In the genomic region with DNA sequence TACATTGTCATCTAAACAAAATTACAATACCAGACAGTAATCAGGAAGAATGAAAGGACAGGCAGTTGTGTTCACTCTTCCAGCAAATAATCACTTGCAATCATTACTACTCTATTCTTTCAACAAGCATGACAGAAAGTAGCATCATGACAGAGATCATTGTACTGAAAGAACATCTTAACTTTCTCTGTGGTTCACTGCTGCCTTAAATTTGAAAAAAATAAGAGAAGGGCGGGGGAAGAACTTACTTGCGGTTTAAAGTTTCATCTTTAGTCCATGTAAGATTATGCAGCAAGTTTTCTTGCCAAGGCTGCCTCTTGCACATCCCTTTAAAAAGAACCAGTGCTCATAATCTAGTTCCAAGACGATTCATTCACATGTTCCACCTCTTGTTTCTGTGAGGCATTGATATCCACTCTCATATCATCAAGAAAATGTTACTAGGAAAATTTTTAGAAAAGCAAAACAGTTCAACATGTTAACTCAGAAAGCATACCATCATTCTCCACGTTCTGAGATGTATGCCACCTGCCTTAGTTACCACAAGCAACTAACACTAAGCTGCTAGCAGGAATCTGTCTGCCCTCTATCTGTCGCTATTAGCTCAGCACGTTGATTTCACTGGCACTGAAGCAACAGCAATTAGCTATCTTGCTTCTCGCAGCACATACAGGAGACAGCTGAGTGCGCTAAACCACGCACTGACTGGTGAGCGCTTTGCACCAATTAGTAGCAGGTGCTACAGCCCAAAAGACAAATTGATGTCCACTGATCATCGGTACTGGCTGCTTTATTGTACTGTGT, we compare ENCODE assay signal across 9 cellular contexts. TPM values are rescaled to one million over a fixed set of nuclear protein-coding genes. Genes with fewer than 3 reads are reported as not detected.
DNase-seq lines count a peak whose midpoint lies in the region; ATAC-seq and TF ChIP-seq lines count a peak whose summit lies in the region.
"Had no signal": no experiment of that assay in that cellular context is flagged by ENCODE, and none has a peak within 500 bp of the region (broad histone marks: within the 10 kb centered on the region; RNA-seq: fewer than 3 reads in every experiment).

Gene PCDH15, minus strand, starts transcription at position 555 of the 804 bp plus-strand sequence. CDS start 136,969 bp downstream, outside the sequence.

- no peak within 1 kb of the TSS for H3K27ac ChIP-seq in left ventricle myocardium inferior (replicated peaks)
- no peak within 1 kb of the TSS for H3K27ac ChIP-seq in smooth muscle cell (ENCODE audit: low read depth)
- H3K27ac ChIP-seq: HL-60 had no signal

- H3K4me3 ChIP-seq in left ventricle myocardium inferior (peak within 1 kb of the TSS; percentile 23), smooth muscle cell (no peak within 1 kb of the TSS)

- no peak within 1 kb of the TSS for H2AFZ ChIP-seq in smooth muscle cell (ENCODE audit: low read depth)

- H3K4me2 ChIP-seq in smooth muscle cell, result peak within 1 kb of the TSS; percentile 55

- 31% methylated on average over 11 of the region's 11 CpGs for WGBS in smooth muscle cell (ENCODE audit: low lambda C conversion rate)

- peak; percentile 55 for TF ChIP-seq CTCF in left ventricle myocardium inferior (IDR thresholded peaks at IDR 0.05; ENCODE audit: borderline replicate concordance)
- TF ChIP-seq CTCF in smooth muscle cell (IDR thresholded peaks at IDR 0.05; ENCODE audit: borderline replicate concordance, insufficient read depth, poor library complexity, severe bottlenecking), result peak; percentile 12

- intact Hi-C loops in left ventricle myocardium inferior (cut with micrococcal nuclease), result no loop called here

- no peaks in the 10 kb centered on the region for H3K9me3 ChIP-seq in left ventricle myocardium inferior (replicated peaks)
- no peaks in the 10 kb centered on the region for H3K9me3 ChIP-seq in smooth muscle cell (replicated peaks; ENCODE audit: low read depth)

- DNase-seq in DMS 273 (lab: John Stamatoyannopoulos, UW; ENCODE audit: unreplicated experiment) (peak; percentile 20), DMS 273 treated with DMSO at 0.1 percent for 48 hours (lab: John Stamatoyannopoulos, UW) (no peak), RPMI8226 (peak; percentile 27), left ventricle myocardium inferior (no peak), smooth muscle cell (lab: John Stamatoyannopoulos, UW; ENCODE audit: unreplicated experiment) (no peak)
- no peak for DNase-seq in stimulated activated naive CD8-positive, alpha-beta T cell treated with anti-CD3 and anti-CD28 coated beads, Interleukin-15, Interleukin-2, amounts not matched to agents 100 U/mL and 50 U/mL, for 24 hours

- H4K20me1 ChIP-seq in smooth muscle cell (ENCODE audit: low read depth), result no peaks in the 10 kb centered on the region

- H3K4me1 ChIP-seq in left ventricle myocardium inferior, result no peaks in the 10 kb centered on the region
- H3K4me1 ChIP-seq in smooth muscle cell (ENCODE audit: low read depth), result peaks cover 4% of the 10 kb centered on the region

- H3F3A ChIP-seq in smooth muscle cell (ENCODE audit: low read depth), result no peaks in the 10 kb centered on the region

- H3K79me2 ChIP-seq in smooth muscle cell (ENCODE audit: low read depth), result no peaks in the 10 kb centered on the region

- H3K36me3 ChIP-seq in left ventricle myocardium inferior (no peaks in the 10 kb centered on the region), smooth muscle cell (ENCODE audit: low read depth) (no peaks in the 10 kb centered on the region)

- ATAC-seq in HG03565 (IDR thresholded peaks at IDR 0.05; ENCODE audit: unreplicated experiment) (no peak), HG03442 (IDR thresholded peaks at IDR 0.05; ENCODE audit: unreplicated experiment) (no peak)
- no peak for ATAC-seq in stimulated activated naive CD8-positive, alpha-beta T cell treated with anti-CD3 and anti-CD28 coated beads, Interleukin-15, Interleukin-2, amounts not matched to agents 100 U/mL and 50 U/mL, for 24 hours

- no peaks in the 10 kb centered on the region for H3K27me3 ChIP-seq in left ventricle myocardium inferior (ENCODE audit: low read depth)
- peaks cover 14% of the 10 kb centered on the region for H3K27me3 ChIP-seq in smooth muscle cell (ENCODE audit: low read depth)

- H3K9ac ChIP-seq in smooth muscle cell (ENCODE audit: low read depth), result no peak within 1 kb of the TSS

RNA-seq across cellular contexts. Expression of gene PCDH15, which starts in this region (rescaled TPM):
- total RNA-seq in left ventricle myocardium inferior (0.19 TPM), smooth muscle cell (not detected in 2 replicates)
- not detected in 2 replicates for polyA plus RNA-seq in smooth muscle cell

Comparison
In these comparisons a context has a peak if more than half of its experiments do, and no peak if none do; other contexts are left out.
1. DNase-seq: peak in DMS 273 (single experiment) and RPMI8226 (single experiment); none in DMS 273 treated with DMSO at 0.1 percent for 48 hours (single experiment), left ventricle myocardium inferior (single experiment), smooth muscle cell (single experiment) and stimulated activated naive CD8-positive, alpha-beta T cell treated with anti-CD3 and anti-CD28 coated beads, Interleukin-15, Interleukin-2, amounts not matched to agents 100 U/mL and 50 U/mL, for 24 hours (single experiment).